In the genomic region with DNA sequence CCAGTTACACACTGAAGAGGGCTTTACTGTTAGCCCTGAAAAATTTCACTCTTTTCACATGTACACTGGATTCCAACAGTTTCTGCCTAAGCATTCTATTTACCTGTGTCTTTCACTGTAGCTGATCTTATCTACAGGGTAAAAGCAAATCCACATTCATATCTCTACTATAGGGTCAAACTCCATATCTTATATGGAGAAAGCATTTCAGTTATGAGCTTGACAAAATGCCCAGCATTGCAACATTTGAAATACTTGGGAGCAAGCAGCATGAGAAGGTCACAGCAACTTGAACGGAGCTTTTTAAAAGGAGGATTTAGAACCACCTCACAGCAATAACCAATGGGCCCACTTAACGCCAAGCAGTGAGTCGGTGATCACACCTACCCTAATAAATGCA, we compare ENCODE assay signal across 1 cellular context.
TF ChIP-seq lines count a peak whose summit lies in the region.

No MANE protein-coding gene starts in this region.

TF ChIP-seq in HepG2, 621 proteins besides CTCF, POLR2A, EP300 and RAD21 (continued from another document and continues in another):
- peak; percentile 46; the same call in 1 of the 2 replicates for TF ChIP-seq ELF3 (CRISPR knock-in tag; IDR thresholded peaks at IDR 0.05)
- TF ChIP-seq MIXL1 (CRISPR knock-in tag; IDR thresholded peaks at IDR 0.05): peak; percentile 44; the same call in 1 of the 2 replicates
- peak; percentile 81; the same call in 1 of the 2 replicates for TF ChIP-seq SALL1 (CRISPR knock-in tag; IDR thresholded peaks at IDR 0.05)
- no peak for TF ChIP-seq ZNF672 (CRISPR knock-in tag; IDR thresholded peaks at IDR 0.05)
- TF ChIP-seq, protein P1, sequence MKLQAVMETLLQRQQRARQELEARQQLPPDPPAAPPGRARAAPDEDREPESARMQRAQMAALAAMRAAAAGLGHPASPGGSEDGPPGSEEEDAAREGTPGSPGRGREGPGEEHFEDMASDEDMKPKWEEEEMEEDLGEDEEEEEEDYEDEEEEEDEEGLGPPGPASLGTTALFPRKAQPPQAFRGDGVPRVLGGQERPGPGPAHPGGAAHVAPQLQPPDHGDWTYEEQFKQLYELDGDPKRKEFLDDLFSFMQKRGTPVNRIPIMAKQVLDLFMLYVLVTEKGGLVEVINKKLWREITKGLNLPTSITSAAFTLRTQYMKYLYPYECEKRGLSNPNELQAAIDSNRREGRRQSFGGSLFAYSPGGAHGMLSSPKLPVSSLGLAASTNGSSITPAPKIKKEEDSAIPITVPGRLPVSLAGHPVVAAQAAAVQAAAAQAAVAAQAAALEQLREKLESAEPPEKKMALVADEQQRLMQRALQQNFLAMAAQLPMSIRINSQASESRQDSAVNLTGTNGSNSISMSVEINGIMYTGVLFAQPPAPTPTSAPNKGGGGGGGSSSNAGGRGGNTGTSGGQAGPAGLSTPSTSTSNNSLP (IDR thresholded peaks at IDR 0.05; ENCODE audit: low read depth, low read length): peak; percentile 89
- TF ChIP-seq, protein P2, sequence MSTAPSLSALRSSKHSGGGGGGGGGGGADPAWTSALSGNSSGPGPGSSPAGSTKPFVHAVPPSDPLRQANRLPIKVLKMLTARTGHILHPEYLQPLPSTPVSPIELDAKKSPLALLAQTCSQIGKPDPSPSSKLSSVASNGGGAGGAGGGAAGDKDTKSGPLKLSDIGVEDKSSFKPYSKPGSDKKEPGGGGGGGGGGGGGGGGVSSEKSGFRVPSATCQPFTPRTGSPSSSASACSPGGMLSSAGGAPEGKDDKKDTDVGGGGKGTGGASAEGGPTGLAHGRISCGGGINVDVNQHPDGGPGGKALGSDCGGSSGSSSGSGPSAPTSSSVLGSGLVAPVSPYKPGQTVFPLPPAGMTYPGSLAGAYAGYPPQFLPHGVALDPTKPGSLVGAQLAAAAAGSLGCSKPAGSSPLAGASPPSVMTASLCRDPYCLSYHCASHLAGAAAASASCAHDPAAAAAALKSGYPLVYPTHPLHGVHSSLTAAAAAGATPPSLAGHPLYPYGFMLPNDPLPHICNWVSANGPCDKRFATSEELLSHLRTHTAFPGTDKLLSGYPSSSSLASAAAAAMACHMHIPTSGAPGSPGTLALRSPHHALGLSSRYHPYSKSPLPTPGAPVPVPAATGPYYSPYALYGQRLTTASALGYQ (CRISPR knock-in tag; IDR thresholded peaks at IDR 0.05): 0 out of 2 replicates have a peak, but pooled peaks have one; percentile 23
- TF ChIP-seq DPF2 (CRISPR knock-in tag; IDR thresholded peaks at IDR 0.05; ENCODE audit: borderline replicate concordance, low read depth): 0 out of 2 replicates have a peak, but pooled peaks have one; percentile 36
- TF ChIP-seq, protein P3, sequence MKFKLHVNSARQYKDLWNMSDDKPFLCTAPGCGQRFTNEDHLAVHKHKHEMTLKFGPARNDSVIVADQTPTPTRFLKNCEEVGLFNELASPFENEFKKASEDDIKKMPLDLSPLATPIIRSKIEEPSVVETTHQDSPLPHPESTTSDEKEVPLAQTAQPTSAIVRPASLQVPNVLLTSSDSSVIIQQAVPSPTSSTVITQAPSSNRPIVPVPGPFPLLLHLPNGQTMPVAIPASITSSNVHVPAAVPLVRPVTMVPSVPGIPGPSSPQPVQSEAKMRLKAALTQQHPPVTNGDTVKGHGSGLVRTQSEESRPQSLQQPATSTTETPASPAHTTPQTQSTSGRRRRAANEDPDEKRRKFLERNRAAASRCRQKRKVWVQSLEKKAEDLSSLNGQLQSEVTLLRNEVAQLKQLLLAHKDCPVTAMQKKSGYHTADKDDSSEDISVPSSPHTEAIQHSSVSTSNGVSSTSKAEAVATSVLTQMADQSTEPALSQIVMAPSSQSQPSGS (CRISPR knock-in tag; IDR thresholded peaks at IDR 0.05): peak; percentile 76
- TF ChIP-seq, protein P4, sequence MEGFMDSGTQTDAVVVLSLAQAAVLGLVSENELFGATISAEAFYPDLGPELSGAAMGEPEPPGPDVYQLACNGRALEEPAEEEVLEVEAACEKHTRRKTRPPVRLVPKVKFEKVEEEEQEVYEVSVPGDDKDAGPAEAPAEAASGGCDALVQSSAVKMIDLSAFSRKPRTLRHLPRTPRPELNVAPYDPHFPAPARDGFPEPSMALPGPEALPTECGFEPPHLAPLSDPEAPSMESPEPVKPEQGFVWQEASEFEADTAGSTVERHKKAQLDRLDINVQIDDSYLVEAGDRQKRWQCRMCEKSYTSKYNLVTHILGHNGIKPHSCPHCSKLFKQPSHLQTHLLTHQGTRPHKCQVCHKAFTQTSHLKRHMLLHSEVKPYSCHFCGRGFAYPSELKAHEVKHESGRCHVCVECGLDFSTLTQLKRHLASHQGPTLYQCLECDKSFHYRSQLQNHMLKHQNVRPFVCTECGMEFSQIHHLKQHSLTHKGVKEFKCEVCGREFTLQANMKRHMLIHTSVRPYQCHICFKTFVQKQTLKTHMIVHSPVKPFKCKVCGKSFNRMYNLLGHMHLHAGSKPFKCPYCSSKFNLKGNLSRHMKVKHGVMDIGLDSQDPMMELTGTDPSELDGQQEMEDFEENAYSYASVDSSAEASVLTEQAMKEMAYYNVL (CRISPR knock-in tag; IDR thresholded peaks at IDR 0.05; ENCODE audit: borderline replicate concordance): no peak
- TF ChIP-seq, protein P5, sequence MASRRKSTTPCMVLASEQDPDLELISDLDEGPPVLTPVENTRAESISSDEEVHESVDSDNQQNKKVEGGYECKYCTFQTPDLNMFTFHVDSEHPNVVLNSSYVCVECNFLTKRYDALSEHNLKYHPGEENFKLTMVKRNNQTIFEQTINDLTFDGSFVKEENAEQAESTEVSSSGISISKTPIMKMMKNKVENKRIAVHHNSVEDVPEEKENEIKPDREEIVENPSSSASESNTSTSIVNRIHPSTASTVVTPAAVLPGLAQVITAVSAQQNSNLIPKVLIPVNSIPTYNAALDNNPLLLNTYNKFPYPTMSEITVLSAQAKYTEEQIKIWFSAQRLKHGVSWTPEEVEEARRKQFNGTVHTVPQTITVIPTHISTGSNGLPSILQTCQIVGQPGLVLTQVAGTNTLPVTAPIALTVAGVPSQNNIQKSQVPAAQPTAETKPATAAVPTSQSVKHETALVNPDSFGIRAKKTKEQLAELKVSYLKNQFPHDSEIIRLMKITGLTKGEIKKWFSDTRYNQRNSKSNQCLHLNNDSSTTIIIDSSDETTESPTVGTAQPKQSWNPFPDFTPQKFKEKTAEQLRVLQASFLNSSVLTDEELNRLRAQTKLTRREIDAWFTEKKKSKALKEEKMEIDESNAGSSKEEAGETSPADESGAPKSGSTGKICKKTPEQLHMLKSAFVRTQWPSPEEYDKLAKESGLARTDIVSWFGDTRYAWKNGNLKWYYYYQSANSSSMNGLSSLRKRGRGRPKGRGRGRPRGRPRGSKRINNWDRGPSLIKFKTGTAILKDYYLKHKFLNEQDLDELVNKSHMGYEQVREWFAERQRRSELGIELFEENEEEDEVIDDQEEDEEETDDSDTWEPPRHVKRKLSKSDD (CRISPR knock-in tag; IDR thresholded peaks at IDR 0.05; ENCODE audit: low read depth): no peak
- TF ChIP-seq, protein P6, sequence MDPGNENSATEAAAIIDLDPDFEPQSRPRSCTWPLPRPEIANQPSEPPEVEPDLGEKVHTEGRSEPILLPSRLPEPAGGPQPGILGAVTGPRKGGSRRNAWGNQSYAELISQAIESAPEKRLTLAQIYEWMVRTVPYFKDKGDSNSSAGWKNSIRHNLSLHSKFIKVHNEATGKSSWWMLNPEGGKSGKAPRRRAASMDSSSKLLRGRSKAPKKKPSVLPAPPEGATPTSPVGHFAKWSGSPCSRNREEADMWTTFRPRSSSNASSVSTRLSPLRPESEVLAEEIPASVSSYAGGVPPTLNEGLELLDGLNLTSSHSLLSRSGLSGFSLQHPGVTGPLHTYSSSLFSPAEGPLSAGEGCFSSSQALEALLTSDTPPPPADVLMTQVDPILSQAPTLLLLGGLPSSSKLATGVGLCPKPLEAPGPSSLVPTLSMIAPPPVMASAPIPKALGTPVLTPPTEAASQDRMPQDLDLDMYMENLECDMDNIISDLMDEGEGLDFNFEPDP (CRISPR knock-in tag; conservative IDR thresholded peaks at IDR 0.05): no peak
- TF ChIP-seq TEAD3 (CRISPR knock-in tag; optimal IDR thresholded peaks at IDR 0.05; ENCODE audit: borderline replicate concordance): peak; percentile 77
- TF ChIP-seq NFKBIZ (CRISPR knock-in tag; IDR thresholded peaks at IDR 0.05): no peak
- TF ChIP-seq MAFF (IDR thresholded peaks at IDR 0.05; ENCODE audit: low read depth, low read length): 0 out of 2 replicates have a peak, but pooled peaks have one; percentile 7
- peak; percentile 53 for TF ChIP-seq ASH2L (IDR thresholded peaks at IDR 0.05; ENCODE audit: insufficient read length, low read depth, low read length)
- TF ChIP-seq MATR3 (CRISPR knock-in tag; IDR thresholded peaks at IDR 0.05): no peak
- TF ChIP-seq, protein P7, sequence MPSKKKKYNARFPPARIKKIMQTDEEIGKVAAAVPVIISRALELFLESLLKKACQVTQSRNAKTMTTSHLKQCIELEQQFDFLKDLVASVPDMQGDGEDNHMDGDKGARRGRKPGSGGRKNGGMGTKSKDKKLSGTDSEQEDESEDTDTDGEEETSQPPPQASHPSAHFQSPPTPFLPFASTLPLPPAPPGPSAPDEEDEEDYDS (CRISPR knock-in tag; IDR thresholded peaks at IDR 0.05): 0 out of 2 replicates have a peak, but pooled peaks have one; percentile 14
- TF ChIP-seq, protein P8, sequence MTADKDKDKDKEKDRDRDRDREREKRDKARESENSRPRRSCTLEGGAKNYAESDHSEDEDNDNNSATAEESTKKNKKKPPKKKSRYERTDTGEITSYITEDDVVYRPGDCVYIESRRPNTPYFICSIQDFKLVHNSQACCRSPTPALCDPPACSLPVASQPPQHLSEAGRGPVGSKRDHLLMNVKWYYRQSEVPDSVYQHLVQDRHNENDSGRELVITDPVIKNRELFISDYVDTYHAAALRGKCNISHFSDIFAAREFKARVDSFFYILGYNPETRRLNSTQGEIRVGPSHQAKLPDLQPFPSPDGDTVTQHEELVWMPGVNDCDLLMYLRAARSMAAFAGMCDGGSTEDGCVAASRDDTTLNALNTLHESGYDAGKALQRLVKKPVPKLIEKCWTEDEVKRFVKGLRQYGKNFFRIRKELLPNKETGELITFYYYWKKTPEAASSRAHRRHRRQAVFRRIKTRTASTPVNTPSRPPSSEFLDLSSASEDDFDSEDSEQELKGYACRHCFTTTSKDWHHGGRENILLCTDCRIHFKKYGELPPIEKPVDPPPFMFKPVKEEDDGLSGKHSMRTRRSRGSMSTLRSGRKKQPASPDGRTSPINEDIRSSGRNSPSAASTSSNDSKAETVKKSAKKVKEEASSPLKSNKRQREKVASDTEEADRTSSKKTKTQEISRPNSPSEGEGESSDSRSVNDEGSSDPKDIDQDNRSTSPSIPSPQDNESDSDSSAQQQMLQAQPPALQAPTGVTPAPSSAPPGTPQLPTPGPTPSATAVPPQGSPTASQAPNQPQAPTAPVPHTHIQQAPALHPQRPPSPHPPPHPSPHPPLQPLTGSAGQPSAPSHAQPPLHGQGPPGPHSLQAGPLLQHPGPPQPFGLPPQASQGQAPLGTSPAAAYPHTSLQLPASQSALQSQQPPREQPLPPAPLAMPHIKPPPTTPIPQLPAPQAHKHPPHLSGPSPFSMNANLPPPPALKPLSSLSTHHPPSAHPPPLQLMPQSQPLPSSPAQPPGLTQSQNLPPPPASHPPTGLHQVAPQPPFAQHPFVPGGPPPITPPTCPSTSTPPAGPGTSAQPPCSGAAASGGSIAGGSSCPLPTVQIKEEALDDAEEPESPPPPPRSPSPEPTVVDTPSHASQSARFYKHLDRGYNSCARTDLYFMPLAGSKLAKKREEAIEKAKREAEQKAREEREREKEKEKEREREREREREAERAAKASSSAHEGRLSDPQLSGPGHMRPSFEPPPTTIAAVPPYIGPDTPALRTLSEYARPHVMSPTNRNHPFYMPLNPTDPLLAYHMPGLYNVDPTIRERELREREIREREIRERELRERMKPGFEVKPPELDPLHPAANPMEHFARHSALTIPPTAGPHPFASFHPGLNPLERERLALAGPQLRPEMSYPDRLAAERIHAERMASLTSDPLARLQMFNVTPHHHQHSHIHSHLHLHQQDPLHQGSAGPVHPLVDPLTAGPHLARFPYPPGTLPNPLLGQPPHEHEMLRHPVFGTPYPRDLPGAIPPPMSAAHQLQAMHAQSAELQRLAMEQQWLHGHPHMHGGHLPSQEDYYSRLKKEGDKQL (CRISPR knock-in tag; IDR thresholded peaks at IDR 0.05; ENCODE audit: low read depth): peak; percentile 76
- no peak for TF ChIP-seq SRY (CRISPR knock-in tag; IDR thresholded peaks at IDR 0.05)
- TF ChIP-seq HDAC2 (CRISPR knock-in tag; IDR thresholded peaks at IDR 0.05): peak; percentile 64
- TF ChIP-seq ZNF772 (CRISPR knock-in tag; IDR thresholded peaks at IDR 0.05): no peak
- peak; percentile 69; the same call in 1 of the 2 replicates for TF ChIP-seq ZNF124 (CRISPR knock-in tag; IDR thresholded peaks at IDR 0.05)
- TF ChIP-seq YEATS2 (CRISPR knock-in tag; IDR thresholded peaks at IDR 0.05; ENCODE audit: borderline replicate concordance): no peak
- peak; percentile 35; the same call in 1 of the 2 replicates for TF ChIP-seq SAP130 (CRISPR knock-in tag; IDR thresholded peaks at IDR 0.05; ENCODE audit: low read depth)
- no peak for TF ChIP-seq SAFB2 (CRISPR knock-in tag; IDR thresholded peaks at IDR 0.05; ENCODE audit: borderline replicate concordance, low read depth)
- no peak for TF ChIP-seq FOXK2 (IDR thresholded peaks at IDR 0.05)
- TF ChIP-seq ZNF792 (CRISPR knock-in tag; IDR thresholded peaks at IDR 0.05): 0 out of 2 replicates have a peak, but pooled peaks have one; percentile 38
- 0 out of 2 replicates have a peak, but pooled peaks have one; percentile 10 for TF ChIP-seq FOXA1 (IDR thresholded peaks at IDR 0.05)
- TF ChIP-seq FOXA1 (CRISPR knock-in tag; IDR thresholded peaks at IDR 0.05): peak; percentile 55
- no peak for TF ChIP-seq ZBTB3 (CRISPR knock-in tag; IDR thresholded peaks at IDR 0.05; ENCODE audit: borderline replicate concordance, low read depth)
- TF ChIP-seq FOXJ3 (CRISPR knock-in tag; IDR thresholded peaks at IDR 0.05; ENCODE audit: borderline replicate concordance): peak; percentile 78; the same call in 1 of the 2 replicates
- TF ChIP-seq CEBPG (CRISPR knock-in tag; IDR thresholded peaks at IDR 0.05): peak; percentile 86
- TF ChIP-seq, protein P9, sequence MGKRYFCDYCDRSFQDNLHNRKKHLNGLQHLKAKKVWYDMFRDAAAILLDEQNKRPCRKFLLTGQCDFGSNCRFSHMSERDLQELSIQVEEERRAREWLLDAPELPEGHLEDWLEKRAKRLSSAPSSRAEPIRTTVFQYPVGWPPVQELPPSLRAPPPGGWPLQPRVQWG (CRISPR knock-in tag; IDR thresholded peaks at IDR 0.05; ENCODE audit: borderline replicate concordance, low read depth): no peak
- no peak for TF ChIP-seq TOPORS (CRISPR knock-in tag; IDR thresholded peaks at IDR 0.05)
- no peak for TF ChIP-seq SSRP1 (CRISPR knock-in tag; IDR thresholded peaks at IDR 0.05)
- TF ChIP-seq, protein P10, sequence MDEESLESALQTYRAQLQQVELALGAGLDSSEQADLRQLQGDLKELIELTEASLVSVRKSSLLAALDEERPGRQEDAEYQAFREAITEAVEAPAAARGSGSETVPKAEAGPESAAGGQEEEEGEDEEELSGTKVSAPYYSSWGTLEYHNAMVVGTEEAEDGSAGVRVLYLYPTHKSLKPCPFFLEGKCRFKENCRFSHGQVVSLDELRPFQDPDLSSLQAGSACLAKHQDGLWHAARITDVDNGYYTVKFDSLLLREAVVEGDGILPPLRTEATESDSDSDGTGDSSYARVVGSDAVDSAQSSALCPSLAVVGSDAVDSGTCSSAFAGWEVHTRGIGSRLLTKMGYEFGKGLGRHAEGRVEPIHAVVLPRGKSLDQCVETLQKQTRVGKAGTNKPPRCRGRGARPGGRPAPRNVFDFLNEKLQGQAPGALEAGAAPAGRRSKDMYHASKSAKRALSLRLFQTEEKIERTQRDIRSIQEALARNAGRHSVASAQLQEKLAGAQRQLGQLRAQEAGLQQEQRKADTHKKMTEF (CRISPR knock-in tag; IDR thresholded peaks at IDR 0.05): 0 out of 2 replicates have a peak, but pooled peaks have one; percentile 37
- peak; percentile 57; the same call in 1 of the 2 replicates for TF ChIP-seq MED13 (CRISPR knock-in tag; IDR thresholded peaks at IDR 0.05)
- peak; percentile 38; the same call in 1 of the 2 replicates for TF ChIP-seq ZNF331 (CRISPR knock-in tag; IDR thresholded peaks at IDR 0.05)
- 0 out of 2 replicates have a peak, but pooled peaks have one; percentile 30 for TF ChIP-seq TARDBP (CRISPR knock-in tag; IDR thresholded peaks at IDR 0.05)
- TF ChIP-seq KAT8 (CRISPR knock-in tag; IDR thresholded peaks at IDR 0.05): peak; percentile 45
- TF ChIP-seq ZSCAN12 (CRISPR knock-in tag; IDR thresholded peaks at IDR 0.05): no peak
